ENCODE assay signal across 7 cellular contexts in the genomic region with DNA sequence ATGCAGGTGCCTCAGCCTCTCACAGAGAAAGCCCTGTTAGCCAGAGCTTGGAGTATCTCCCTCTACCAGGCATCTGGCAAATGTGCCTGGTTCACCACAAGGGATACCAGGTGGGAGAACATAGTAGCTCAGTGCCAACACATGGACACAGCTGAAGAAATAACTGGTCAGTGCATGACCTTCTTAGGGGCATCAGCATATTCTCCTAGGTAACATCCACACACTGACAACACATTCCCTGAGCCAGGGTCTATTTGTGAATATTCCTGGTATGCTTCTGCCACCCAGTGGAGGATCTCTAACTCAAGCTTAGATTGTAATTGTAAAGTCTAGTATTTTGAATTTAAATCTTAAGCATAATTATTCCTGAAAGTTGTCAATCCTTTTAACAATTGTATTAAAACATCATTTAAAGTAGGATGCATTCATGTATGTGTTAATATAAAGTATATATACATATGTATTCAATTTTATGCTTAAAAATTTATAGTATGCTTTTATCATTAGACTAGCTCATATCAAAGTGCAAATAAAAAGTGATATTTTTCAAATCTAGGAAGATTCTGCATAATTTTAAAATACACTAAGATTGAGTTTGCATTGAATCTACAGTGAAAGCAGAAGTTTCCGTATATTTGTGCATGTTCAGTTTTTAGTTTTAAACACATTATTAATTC. TPM values are rescaled to one million over a fixed set of nuclear protein-coding genes. Genes with fewer than 3 reads are reported as not detected.
A peak's percentile ranks its signal among the peaks of the same experiment; 100 is the strongest.
DNase-seq lines count a peak whose midpoint lies in the region; ATAC-seq and TF ChIP-seq lines count a peak whose summit lies in the region.

No MANE protein-coding gene starts in this region.

- H3K36me3 ChIP-seq in Loucy (ENCODE audit: insufficient read depth, low read length) (no peaks in the 10 kb centered on the region), neural cell (ENCODE audit: insufficient read depth, low read length) (no peaks in the 10 kb centered on the region)

- peak; percentile 94 for TF ChIP-seq RAD21 in neural cell (conservative IDR thresholded peaks at IDR 0.05)

- H3K9me2 ChIP-seq in Loucy (replicated peaks; ENCODE audit: low read depth, low read length) = no peaks in the 10 kb centered on the region
- no peaks in the 10 kb centered on the region for H3K9me2 ChIP-seq in neural cell (ENCODE audit: insufficient read depth, low read length)

- in situ Hi-C loops in GM13976 (cut with MboI; ENCODE audit: low sequenced_read_pairs, unreplicated experiment) = no loop called here

- DNase-seq in GM13976 (ENCODE audit: low spot score) = peak; percentile 15
- DNase-seq in RPMI8226 = peak; percentile 40

- H3K9ac ChIP-seq in Loucy (ENCODE audit: low read depth, low read length, poor library complexity, severe bottlenecking) (no peak overlapping the region), neural cell (ENCODE audit: low read length) (no peak overlapping the region)

- ATAC-seq in esophagus mucosa = peak; percentile 66
- ATAC-seq in HG02763 (IDR thresholded peaks at IDR 0.05; ENCODE audit: unreplicated experiment) = no peak
- no peak for ATAC-seq in HG03457 (IDR thresholded peaks at IDR 0.05; ENCODE audit: unreplicated experiment)

- TF ChIP-seq CTCF in GM13976 (IDR thresholded peaks at IDR 0.05; ENCODE audit: borderline replicate concordance, control extremely low read depth, extremely low read depth, insufficient read depth, missing control alignments) = peak; percentile 13
- peak; percentile 79 for TF ChIP-seq CTCF in Loucy (conservative IDR thresholded peaks at IDR 0.05; ENCODE audit: low read length)
- TF ChIP-seq CTCF in neural cell (IDR thresholded peaks at IDR 0.05; ENCODE audit: poor library complexity, severe bottlenecking) = peak; percentile 91

- TF ChIP-seq EP300 in neural cell (conservative IDR thresholded peaks at IDR 0.05; ENCODE audit: poor library complexity, severe bottlenecking) = no peak

- H4K20me1 ChIP-seq in Loucy (ENCODE audit: insufficient read depth, low read length, poor library complexity, severe bottlenecking) = no peaks in the 10 kb centered on the region
- no peaks in the 10 kb centered on the region for H4K20me1 ChIP-seq in neural cell (ENCODE audit: insufficient read depth)

- H3K4me3 ChIP-seq in Loucy (ENCODE audit: low read length, poor library complexity, severe bottlenecking) (no peak overlapping the region), neural cell (ENCODE audit: low read length) (no peak overlapping the region)

- H3F3A ChIP-seq in Loucy (ENCODE audit: low read depth) (no peaks in the 10 kb centered on the region), neural cell (ENCODE audit: insufficient read depth, low read length, poor library complexity, severe bottlenecking) (no peaks in the 10 kb centered on the region)

- no peak overlapping the region for H2AFZ ChIP-seq in Loucy (ENCODE audit: low read length)
- no peak overlapping the region for H2AFZ ChIP-seq in neural cell (ENCODE audit: low read depth, low read length)

- H3K4me1 ChIP-seq in Loucy (ENCODE audit: insufficient read depth, low read length, poor library complexity, severe bottlenecking) = peaks cover 44% of the 10 kb centered on the region

- H3K4me2 ChIP-seq in Loucy (ENCODE audit: low read depth, low read length, poor library complexity, severe bottlenecking) (no peak overlapping the region), neural cell (ENCODE audit: low read length) (no peak overlapping the region)

- H3K79me2 ChIP-seq in Loucy (ENCODE audit: insufficient read depth, low read length) (no peaks in the 10 kb centered on the region), neural cell (replicated peaks; ENCODE audit: insufficient read depth, low read length) (no peaks in the 10 kb centered on the region)

- no peak overlapping the region for H3K27ac ChIP-seq in neural cell (ENCODE audit: low read length)

- H3K27me3 ChIP-seq in Loucy (ENCODE audit: insufficient read depth, low read length, poor library complexity, severe bottlenecking) = no peaks in the 10 kb centered on the region
- no peaks in the 10 kb centered on the region for H3K27me3 ChIP-seq in neural cell (ENCODE audit: insufficient read depth, low read depth, low read length)

- H3K9me3 ChIP-seq in Loucy (ENCODE audit: insufficient read depth, low read depth, low read length) (peaks cover 3% of the 10 kb centered on the region; the same call in 1 of the 2 replicates), neural cell (ENCODE audit: low read length) (no peaks in the 10 kb centered on the region)

TF ChIP-seq in neural cell, 6 proteins besides CTCF, POLR2A, EP300 and RAD21:
- TF ChIP-seq TAF1 (IDR thresholded peaks at IDR 0.05; ENCODE audit: low read depth) = no peak
- TF ChIP-seq SMC3 (conservative IDR thresholded peaks at IDR 0.05; ENCODE audit: poor library complexity) = peak; percentile 96
- TF ChIP-seq EZH2 (IDR thresholded peaks at IDR 0.05; ENCODE audit: borderline replicate concordance, insufficient read depth, low read length, poor library complexity, severe bottlenecking) = no peak
- peak; percentile 30 for TF ChIP-seq MXI1 (conservative IDR thresholded peaks at IDR 0.05; ENCODE audit: poor library complexity, severe bottlenecking)

RNA-seq across cellular contexts. Expression of a gene that starts 45.3 kb away (rescaled TPM):
- total RNA-seq in esophagus mucosa = 4.9 TPM
- polyA plus RNA-seq in neural cell = 0.25 TPM in 1 of 2 replicates, not detected in the other
- 1.3 and 1.7 TPM in 2 replicates for polyA minus RNA-seq in neural cell

Comparison
In these comparisons a context has a peak if more than half of its experiments do, and no peak if none do; other contexts are left out.
1. CTCF ChIP-seq: peak in every context shown above with its lines; median percentile 91 in neural cell; 79 in Loucy; 13 in GM13976.